15 cellular contexts compared by ENCODE assay signal in genomic region chr2:190896477-190896876, GRCh38. TPM values are rescaled to one million over a fixed set of nuclear protein-coding genes. Genes with fewer than 3 reads are reported as not detected.
DNase-seq lines count a peak whose midpoint lies in the region; ATAC-seq and TF ChIP-seq lines count a peak whose summit lies in the region.
"Had no signal": no experiment of that assay in that cellular context is flagged by ENCODE, and none has a peak within 500 bp of the region (broad histone marks: within the 10 kb centered on the region; RNA-seq: fewer than 3 reads in every experiment).

No MANE protein-coding gene starts in this region.

- peak overlapping the region; percentile 56 for H3K27ac Mint-ChIP-seq in activated CD4-positive, alpha-beta T cell treated with anti-CD3 and anti-CD28 coated beads for 36 hours
- H3K27ac Mint-ChIP-seq in effector memory CD8-positive, alpha-beta T cell, result peak overlapping the region; percentile 19 to 73
- H3K27ac Mint-ChIP-seq: CD4-positive, CD25-positive, alpha-beta regulatory T cell had no signal

- H3K27ac ChIP-seq in SK-N-MC, result peak overlapping the region; percentile 88
- H3K27ac ChIP-seq: 22Rv1, thyroid gland had no signal

- H3K4me3 Mint-ChIP-seq in activated CD4-positive, alpha-beta T cell treated with anti-CD3 and anti-CD28 coated beads for 36 hours, result no peak overlapping the region
- H3K4me3 Mint-ChIP-seq in effector memory CD8-positive, alpha-beta T cell, result no peak overlapping the region
- H3K4me3 Mint-ChIP-seq: CD4-positive, CD25-positive, alpha-beta regulatory T cell had no signal

- no peak for DNase-seq in activated CD4-positive, alpha-beta T cell treated with anti-CD3 and anti-CD28 coated beads for 36 hours
- no peak for DNase-seq in activated CD4-positive, alpha-beta T cell treated with anti-CD3 and anti-CD28 coated beads for 48 hours
- DNase-seq in SK-N-MC (ENCODE audit: low read depth, low spot score), result no peak
- no peak for DNase-seq in effector memory CD8-positive, alpha-beta T cell
- DNase-seq in omental fat pad (ENCODE audit: low spot score), result no peak
- DNase-seq in NCI-H187 (lab: John Stamatoyannopoulos, UW), result no peak
- DNase-seq in GM19240 (ENCODE audit: insufficient read length, low spot score), result no peak
- DNase-seq: CD4-positive, CD25-positive, alpha-beta regulatory T cell; MV-4-11; NCI-H2107; SHP77; T-helper 9 cell; thyroid gland had no signal

- H3K36me3 Mint-ChIP-seq in activated CD4-positive, alpha-beta T cell treated with anti-CD3 and anti-CD28 coated beads for 36 hours (ENCODE audit: low read depth), result peaks cover 41% of the 10 kb centered on the region
- H3K36me3 Mint-ChIP-seq in effector memory CD8-positive, alpha-beta T cell (ENCODE audit: insufficient read depth), result peaks cover 80% of the 10 kb centered on the region

- H3K4me3 ChIP-seq in SK-N-MC, result peak overlapping the region; percentile 56
- H3K4me3 ChIP-seq: thyroid gland had no signal

- H3K36me3 ChIP-seq in SK-N-MC (ENCODE audit: insufficient read depth, low read length), result peaks cover 27% of the 10 kb centered on the region

- H3K4me1 Mint-ChIP-seq in activated CD4-positive, alpha-beta T cell treated with anti-CD3 and anti-CD28 coated beads for 36 hours, result peaks cover 29% of the 10 kb centered on the region
- H3K4me1 Mint-ChIP-seq in effector memory CD8-positive, alpha-beta T cell (ENCODE audit: low read depth in 2 of 2), result peaks cover 14 to 36% of the 10 kb centered on the region in 2 donors

- ATAC-seq in activated CD4-positive, alpha-beta T cell treated with anti-CD3 and anti-CD28 coated beads for 36 hours, result no peak
- no peak for ATAC-seq in effector memory CD8-positive, alpha-beta T cell (replicated peaks)
- ATAC-seq in omental fat pad (ENCODE audit: low FRiP score) (peak; percentile 56), GM21576 (IDR thresholded peaks at IDR 0.05; ENCODE audit: unreplicated experiment) (no peak)

- H3K9me3 ChIP-seq in SK-N-MC (ENCODE audit: low read depth, low read length), result no peaks in the 10 kb centered on the region
- H3K9me3 ChIP-seq: thyroid gland had no signal

- TF ChIP-seq CTCF in omental fat pad (IDR thresholded peaks at IDR 0.05), result no peak

- peak overlapping the region; percentile 46 for H3K9ac ChIP-seq in SK-N-MC (ENCODE audit: insufficient read length)

- POLR2A ChIA-PET in activated CD4-positive, alpha-beta T cell treated with anti-CD3 and anti-CD28 coated beads for 36 hours (lab: Charles Lee), result no interaction called here

- CTCF ChIA-PET in activated CD4-positive, alpha-beta T cell treated with anti-CD3 and anti-CD28 coated beads for 36 hours (lab: Charles Lee), result interaction anchor here (0.5 to 0.9 kb wide), 3 partner anchors 8 to 1423 kb away, joined by 3 to 4 read pairs (median 3); no protein-coding TSS in a partner anchor

- H3K9me3 Mint-ChIP-seq in activated CD4-positive, alpha-beta T cell treated with anti-CD3 and anti-CD28 coated beads for 36 hours (ENCODE audit: low read depth), result no peaks in the 10 kb centered on the region
- no peaks in the 10 kb centered on the region for H3K9me3 Mint-ChIP-seq in effector memory CD8-positive, alpha-beta T cell
- H3K9me3 Mint-ChIP-seq: CD4-positive, CD25-positive, alpha-beta regulatory T cell had no signal

- intact Hi-C loops in activated CD4-positive, alpha-beta T cell treated with anti-CD3 and anti-CD28 coated beads for 36 hours (cut with DNase I, micrococcal nuclease), result loop anchor here in 1 of 2 experiments (5.0 kb wide), 1 partner anchor 106 kb away; no protein-coding TSS in a partner anchor

- no peaks in the 10 kb centered on the region for H3K27me3 Mint-ChIP-seq in activated CD4-positive, alpha-beta T cell treated with anti-CD3 and anti-CD28 coated beads for 36 hours
- no peaks in the 10 kb centered on the region for H3K27me3 Mint-ChIP-seq in effector memory CD8-positive, alpha-beta T cell
- H3K27me3 Mint-ChIP-seq: CD4-positive, CD25-positive, alpha-beta regulatory T cell had no signal

RNA-seq across cellular contexts. Expression of gene GLS, which starts 15.9 kb away (rescaled TPM):
- total RNA-seq in activated CD4-positive, alpha-beta T cell treated with anti-CD3 and anti-CD28 coated beads for 36 hours, result 100 to 1,000 TPM; 136 to 242 TPM
- 100 to 1,000 TPM; 111 to 235 (median 146) TPM for total RNA-seq in omental fat pad
